8 cellular contexts compared by ENCODE assay signal in the genomic region with DNA sequence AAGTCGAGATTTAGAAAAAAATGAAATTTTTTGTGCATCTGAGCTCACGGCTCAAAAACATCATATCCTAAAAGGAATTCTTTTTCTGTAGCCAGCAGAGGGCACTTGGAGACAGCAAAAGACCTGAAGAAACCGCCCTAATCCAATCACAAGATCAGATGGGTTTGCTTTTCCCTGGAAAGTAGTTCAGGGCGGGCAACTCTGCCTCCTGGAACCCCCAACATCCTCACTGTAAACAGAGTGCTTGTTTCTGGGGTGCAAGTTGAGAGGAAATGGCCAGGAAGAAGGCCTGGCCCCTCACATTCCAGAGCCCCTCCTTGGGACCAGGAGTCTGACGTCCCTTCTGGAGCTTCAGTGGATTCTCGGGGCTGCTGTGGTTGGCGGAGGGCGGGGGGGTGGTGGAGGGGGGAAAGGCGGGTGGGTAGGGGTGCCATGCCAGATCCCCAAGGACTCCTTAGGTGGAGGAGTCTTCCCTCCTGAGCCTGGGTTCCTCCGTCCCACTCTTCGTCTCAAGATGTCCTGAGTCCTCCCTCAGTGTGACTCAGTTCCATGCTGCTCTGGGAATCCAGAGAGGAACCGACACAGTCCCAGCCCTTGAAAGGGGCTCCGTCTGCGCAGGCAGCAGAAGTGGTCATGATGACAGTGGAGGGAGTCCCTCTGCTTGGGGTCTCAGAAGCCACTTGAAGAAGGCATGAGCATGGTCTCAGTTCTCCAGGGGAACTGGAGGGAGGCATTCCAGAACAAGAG. TPM values are rescaled to one million over a fixed set of nuclear protein-coding genes. Genes with fewer than 3 reads are reported as not detected.
DNase-seq lines count a peak whose midpoint lies in the region; ATAC-seq and TF ChIP-seq lines count a peak whose summit lies in the region.

No MANE protein-coding gene starts in this region.

- no peaks in the 10 kb centered on the region for H3K4me1 Mint-ChIP-seq in Caco-2 (ENCODE audit: low read depth, unreplicated experiment)

- CTCF ChIA-PET in Caco-2 (lab: Charles Lee), result interaction anchor here (0.5 to 2.1 kb wide), 23 partner anchors 17 to 408 kb away, joined by 3 to 25 read pairs (median 4); partner anchors contain the start of genes ULK4 and VIPR1

- no peak overlapping the region for H3K27ac ChIP-seq in heart right ventricle
- H3K27ac ChIP-seq in thoracic aorta, result no peak overlapping the region

- H3K9me3 Mint-ChIP-seq in Caco-2 (ENCODE audit: unreplicated experiment), result peaks cover 12% of the 10 kb centered on the region

- no peaks in the 10 kb centered on the region for H3K27me3 ChIP-seq in Caco-2 (replicated peaks; ENCODE audit: control insufficient read depth, insufficient read depth, low read length)
- peaks cover 0 to 8% (median 0%) of the 10 kb centered on the region in 7 donors for H3K27me3 ChIP-seq in heart right ventricle
- no peaks in the 10 kb centered on the region for H3K27me3 ChIP-seq in thoracic aorta (replicated peaks; ENCODE audit: insufficient read depth)

- H3K9me3 ChIP-seq in Caco-2 (no peaks in the 10 kb centered on the region), heart right ventricle (no peaks in the 10 kb centered on the region), thoracic aorta (no peaks in the 10 kb centered on the region)

- H3K27me3 Mint-ChIP-seq in Caco-2 (ENCODE audit: insufficient read depth, unreplicated experiment), result peaks cover 12% of the 10 kb centered on the region

- ATAC-seq in heart right ventricle, result peak in 2 of 8 donors; percentile 49 to 53
- ATAC-seq in thoracic aorta (ENCODE audit: insufficient number of reproducible peaks, low FRiP score, low read depth), result peak; percentile 64
- ATAC-seq in GM21423 (IDR thresholded peaks at IDR 0.05; ENCODE audit: unreplicated experiment), result no peak

- H3K4me3 Mint-ChIP-seq in Caco-2 (ENCODE audit: unreplicated experiment), result no peak overlapping the region

- 41 to 42% methylated on average over 14 of the region's 14 CpGs for WGBS in heart right ventricle, 2 donors

- DNase-seq in Caco-2 (peak in 1 of 2 experiments; percentile 48), HT1080 (ENCODE audit: low read depth) (peak; percentile 66), T1000 (lab: John Stamatoyannopoulos, UW) (peak; percentile 14), heart right ventricle (no peak), thoracic aorta (ENCODE audit: low spot score) (no peak), HK-2 (ENCODE audit: unreplicated experiment) (no peak)
- no peak for DNase-seq in activated CD8-positive, alpha-beta memory T cell treated with anti-CD3 and anti-CD28 coated beads for 24 hours

- BruUV-seq in Caco-2 (replicated peaks; lab: Mats Ljungman, UMichigan), result no TSS peak

- intact Hi-C loops in Caco-2 (cut with micrococcal nuclease; ENCODE audit: unreplicated experiment), result loop anchor here (1.0 kb wide), 3 partner anchors 214 to 336 kb away; no protein-coding TSS in a partner anchor
- intact Hi-C loops in heart right ventricle (cut with DNase I), result loop anchor here in 9 of 10 donors (2.0 to 10.0 kb wide), 5 partner anchors 212 to 315 kb away; no protein-coding TSS in a partner anchor

- H3K4me1 ChIP-seq in Caco-2 (peaks cover 4% of the 10 kb centered on the region; the same call in 1 of the 2 replicates), heart right ventricle (peaks cover 0 to 11% (median 7%) of the 10 kb centered on the region in 9 donors), thoracic aorta (ENCODE audit: control insufficient read depth in 1 of 2, low read depth in 2 of 2) (peaks cover 0 to 6% of the 10 kb centered on the region in 2 donors)

- no peak overlapping the region for H3K27ac Mint-ChIP-seq in Caco-2 (ENCODE audit: unreplicated experiment)

- H3K36me3 ChIP-seq in Caco-2 (ENCODE audit: control insufficient read depth, insufficient read depth, low read length) (no peaks in the 10 kb centered on the region), heart right ventricle (peaks cover 0 to 13% (median 0%) of the 10 kb centered on the region in 9 donors), thoracic aorta (no peaks in the 10 kb centered on the region)

- POLR2A ChIA-PET in Caco-2 (lab: Charles Lee), result no interaction called here

- peaks cover 12% of the 10 kb centered on the region for H3K36me3 Mint-ChIP-seq in Caco-2 (ENCODE audit: insufficient read depth, unreplicated experiment)

- peak; percentile 55 to 61 for TF ChIP-seq CTCF in Caco-2 (IDR thresholded peaks at IDR 0.05; ENCODE audit: insufficient read depth in 1 of 2, low read depth in 1 of 2, low read length in 1 of 2, severe bottlenecking in 1 of 2, unreplicated experiment in 1 of 2)
- peak in 8 of 9 donors; percentile 30 to 66 (median 59) for TF ChIP-seq CTCF in heart right ventricle (IDR thresholded peaks at IDR 0.05)
- peak; percentile 54 for TF ChIP-seq CTCF in thoracic aorta (IDR thresholded peaks at IDR 0.05)

- H3K4me3 ChIP-seq in Caco-2 (ENCODE audit: low read depth, low read length), result no peak overlapping the region
- H3K4me3 ChIP-seq in heart right ventricle, result no peak overlapping the region
- peak overlapping the region; percentile 46 for H3K4me3 ChIP-seq in thoracic aorta

RNA-seq across cellular contexts. Expression of gene CCK, which starts 35.9 kb away (rescaled TPM):
- total RNA-seq in Caco-2 (2022), result 0.46 TPM in 1 of 2 replicates, not detected in the other
- 1.1 TPM in 1 of 2 replicates, not detected in the other for total RNA-seq in HT1080 (2014; rRNA removed; shearing (Covaris generic))
- not detected in 2 replicates for polyA plus RNA-seq in HT1080 (2015; cell fraction: cytosol; rRNA removed)
- polyA plus RNA-seq in HT1080 (2015; cell fraction: nucleus; rRNA removed), result 0.36 TPM in 1 of 2 replicates, not detected in the other
- total RNA-seq in heart right ventricle, result not detected
- not detected for polyA plus RNA-seq in heart right ventricle
- total RNA-seq in thoracic aorta, result not detected

Comparison
In these comparisons a context has a peak if more than half of its experiments do, and no peak if none do; other contexts are left out.
1. DNase-seq: peak in HT1080 (single experiment) and T1000 (single experiment); none in heart right ventricle (0 of 2), thoracic aorta (single experiment), activated CD8-positive, alpha-beta memory T cell treated with anti-CD3 and anti-CD28 coated beads for 24 hours (single experiment) and HK-2 (single experiment).
2. Peak in every context shown above with its lines, with median percentiles within 50 percentile points of each other: CTCF ChIP-seq.